25 cellular contexts compared by ENCODE assay signal in genomic region chr7:85454904-85455303, GRCh38.
"Had no signal": no experiment of that assay in that cellular context is flagged by ENCODE, and none has a peak within 500 bp of the region (broad histone marks: within the 10 kb centered on the region; RNA-seq: fewer than 3 reads in every experiment).

No MANE protein-coding gene starts in this region.

- ATAC-seq: esophagus mucosa, mucosa of descending colon, pancreas, psoas muscle had no signal

- H3K27ac Mint-ChIP-seq: activated CD4-positive, alpha-beta memory T cell treated with anti-CD3 and anti-CD28 coated beads for 36 hours; activated CD4-positive, alpha-beta T cell treated with anti-CD3 and anti-CD28 coated beads, Interleukin-2, amount 10 ng/mL, durations not matched to agents 24 days and 14 days; activated naive CD4-positive, alpha-beta T cell treated with anti-CD3 and anti-CD28 coated beads for 36 hours; activated naive CD8-positive, alpha-beta T cell treated with anti-CD3 and anti-CD28 coated beads for 36 hours; activated T-helper 1 cell treated with anti-CD3 and anti-CD28 coated beads, Interleukin-12 subunit alpha, Interleukin-12 subunit beta, Interleukin-2, Interleukin-4 antibody, amounts not matched to agents 30 ng/mL and 10 ng/mL and 1 ng/mL, durations not matched to agents 14 hours and 24 hours and 36 hours; brain had no signal

- H3K4me3 ChIP-seq: left ventricle myocardium inferior, lung, mucosa of descending colon, pancreas, psoas muscle, right atrium auricular region, tibial nerve had no signal

- H3K4me3 Mint-ChIP-seq: activated CD4-positive, alpha-beta memory T cell treated with anti-CD3 and anti-CD28 coated beads for 36 hours; activated CD4-positive, alpha-beta T cell treated with anti-CD3 and anti-CD28 coated beads, Interleukin-2, amount 10 ng/mL, durations not matched to agents 24 days and 14 days; activated naive CD4-positive, alpha-beta T cell treated with anti-CD3 and anti-CD28 coated beads for 36 hours; activated naive CD8-positive, alpha-beta T cell treated with anti-CD3 and anti-CD28 coated beads for 36 hours; activated T-helper 1 cell treated with anti-CD3 and anti-CD28 coated beads, Interleukin-12 subunit alpha, Interleukin-12 subunit beta, Interleukin-2, Interleukin-4 antibody, amounts not matched to agents 30 ng/mL and 10 ng/mL and 1 ng/mL, durations not matched to agents 14 hours and 24 hours and 36 hours; brain; nephron had no signal

- H3K36me3 ChIP-seq: left ventricle myocardium inferior, neutrophil, pancreas, right atrium auricular region, tibial nerve had no signal

- H3K9me3 Mint-ChIP-seq: activated CD4-positive, alpha-beta memory T cell treated with anti-CD3 and anti-CD28 coated beads for 36 hours; activated CD4-positive, alpha-beta T cell treated with anti-CD3 and anti-CD28 coated beads, Interleukin-2, amount 10 ng/mL, durations not matched to agents 24 days and 14 days; activated naive CD4-positive, alpha-beta T cell treated with anti-CD3 and anti-CD28 coated beads for 36 hours; activated naive CD8-positive, alpha-beta T cell treated with anti-CD3 and anti-CD28 coated beads for 36 hours; activated T-helper 1 cell treated with anti-CD3 and anti-CD28 coated beads, Interleukin-12 subunit alpha, Interleukin-12 subunit beta, Interleukin-2, Interleukin-4 antibody, amounts not matched to agents 30 ng/mL and 10 ng/mL and 1 ng/mL, durations not matched to agents 14 hours and 24 hours and 36 hours; brain; nephron had no signal

- H3K27me3 Mint-ChIP-seq: activated CD4-positive, alpha-beta memory T cell treated with anti-CD3 and anti-CD28 coated beads for 36 hours; activated CD4-positive, alpha-beta T cell treated with anti-CD3 and anti-CD28 coated beads, Interleukin-2, amount 10 ng/mL, durations not matched to agents 24 days and 14 days; activated naive CD8-positive, alpha-beta T cell treated with anti-CD3 and anti-CD28 coated beads for 36 hours had no signal

- DNase-seq: activated CD4-positive, alpha-beta memory T cell treated with anti-CD3 and anti-CD28 coated beads for 36 hours; activated CD4-positive, alpha-beta T cell treated with anti-CD3 and anti-CD28 coated beads, Interleukin-2, amount 10 ng/mL, durations not matched to agents 24 days and 14 days; activated CD4-positive, CD25-positive, alpha-beta regulatory T cell treated with anti-CD3 and anti-CD28 coated beads, Interleukin-2, amount 50 U/mL, for 72 hours; activated CD8-positive, alpha-beta memory T cell treated with anti-CD3 and anti-CD28 coated beads, Interleukin-2, amount 50 U/mL, for 4 hours; activated effector memory CD4-positive, alpha-beta T cell treated with anti-CD3 and anti-CD28 coated beads, Interleukin-2, amount 50 U/mL, for 16 hours; activated naive CD4-positive, alpha-beta T cell treated with anti-CD3 and anti-CD28 coated beads for 36 hours; activated naive CD8-positive, alpha-beta T cell treated with anti-CD3 and anti-CD28 coated beads for 36 hours; activated T-cell treated with anti-CD3 and anti-CD28 coated beads, Interleukin-2, amount 50 U/mL, for 1 hour; amygdala; islet precursor cell; left ventricle myocardium inferior; mesendoderm; mucosa of descending colon; pancreas; psoas muscle; stimulated activated CD4-positive, alpha-beta T cell treated with anti-CD3 and anti-CD28 coated beads, Interleukin-15, amount 100 ng/mL, for 24 hours; stimulated activated naive CD4-positive, alpha-beta T cell had no signal

- H3K4me1 Mint-ChIP-seq: activated CD4-positive, alpha-beta T cell treated with anti-CD3 and anti-CD28 coated beads, Interleukin-2, amount 10 ng/mL, durations not matched to agents 24 days and 14 days; activated naive CD8-positive, alpha-beta T cell treated with anti-CD3 and anti-CD28 coated beads for 36 hours; brain had no signal

- H3K9me3 ChIP-seq: left ventricle myocardium inferior, mucosa of descending colon, neutrophil, pancreas, psoas muscle, right atrium auricular region, tibial nerve had no signal

- H3K27ac ChIP-seq: left ventricle myocardium inferior, neutrophil, pancreas, psoas muscle, right atrium auricular region, tibial nerve had no signal

- H3K4me1 ChIP-seq: left ventricle myocardium inferior, pancreas, psoas muscle, right atrium auricular region, tibial nerve had no signal

- H3K36me3 Mint-ChIP-seq: activated CD4-positive, alpha-beta memory T cell treated with anti-CD3 and anti-CD28 coated beads for 36 hours; activated naive CD8-positive, alpha-beta T cell treated with anti-CD3 and anti-CD28 coated beads for 36 hours; brain had no signal

- H3K27me3 ChIP-seq: neutrophil, right atrium auricular region, tibial nerve had no signal
